20 cellular contexts compared by ENCODE assay signal in genomic region chr2:217924346-217924901, GRCh38.
DNase-seq lines count a peak whose midpoint lies in the region; ATAC-seq and TF ChIP-seq lines count a peak whose summit lies in the region.
"Had no signal": no experiment of that assay in that cellular context is flagged by ENCODE, and none has a peak within 500 bp of the region (broad histone marks: within the 10 kb centered on the region; RNA-seq: fewer than 3 reads in every experiment).

No MANE protein-coding gene starts in this region.

- peak overlapping the region in 3 of 4 donors; percentile 9 to 84 (median 83) for H3K27ac ChIP-seq in body of pancreas
- H3K27ac ChIP-seq in hepatocyte: peak overlapping the region; percentile 2
- H3K27ac ChIP-seq in prostate gland: peak overlapping the region; percentile 91 to 92
- peak overlapping the region; percentile 85 to 95 (median 89) for H3K27ac ChIP-seq in transverse colon
- no peak overlapping the region for H3K27ac ChIP-seq in CD8-positive, alpha-beta T cell (ENCODE audit: low read depth, low read length)

- H3K9me3 ChIP-seq in body of pancreas (no peaks in the 10 kb centered on the region), hepatocyte (ENCODE audit: low read depth) (no peaks in the 10 kb centered on the region), prostate gland (no peaks in the 10 kb centered on the region), transverse colon (no peaks in the 10 kb centered on the region)
- no peaks in the 10 kb centered on the region for H3K9me3 ChIP-seq in CD8-positive, alpha-beta T cell (ENCODE audit: low read length)
- H3K9me3 ChIP-seq: Caco-2, HAP-1 had no signal

- no peak overlapping the region for H3K4me2 ChIP-seq in hepatocyte

- H3K27ac Mint-ChIP-seq in CD8-positive, alpha-beta T cell: no peak overlapping the region
- H3K27ac Mint-ChIP-seq: dendritic cell treated with granulocyte-macrophage colony-stimulating factor and Interleukin-4, amounts not matched to agents 40 ng/mL and 50 ng/mL, for 4 days; IgD-negative memory B cell; naive thymus-derived CD8-positive, alpha-beta T cell; stimulated activated memory B cell treated with anti-CD40 and anti-IgM and Interleukin-4, amounts not matched to agents 10 μg/mL and 1 μg/mL and 100 μg/mL, for 72 hours had no signal

- no peak for TF ChIP-seq CTCF in body of pancreas (IDR thresholded peaks at IDR 0.05)
- TF ChIP-seq CTCF in hepatocyte (IDR thresholded peaks at IDR 0.05; ENCODE audit: poor library complexity): no peak
- no peak for TF ChIP-seq CTCF in prostate gland (IDR thresholded peaks at IDR 0.05)
- no peak for TF ChIP-seq CTCF in transverse colon (IDR thresholded peaks at IDR 0.05)
- TF ChIP-seq CTCF in CD8-positive, alpha-beta T cell (IDR thresholded peaks at IDR 0.05): no peak

- no peak overlapping the region for H3K4me3 Mint-ChIP-seq in CD8-positive, alpha-beta T cell
- H3K4me3 Mint-ChIP-seq: dendritic cell treated with granulocyte-macrophage colony-stimulating factor and Interleukin-4, amounts not matched to agents 40 ng/mL and 50 ng/mL, for 4 days; IgD-negative memory B cell; naive thymus-derived CD8-positive, alpha-beta T cell; stimulated activated memory B cell treated with anti-CD40 and anti-IgM and Interleukin-4, amounts not matched to agents 10 μg/mL and 1 μg/mL and 100 μg/mL, for 72 hours had no signal

- H3K27me3 ChIP-seq in body of pancreas: no peaks in the 10 kb centered on the region
- H3K27me3 ChIP-seq in hepatocyte: no peaks in the 10 kb centered on the region
- no peaks in the 10 kb centered on the region for H3K27me3 ChIP-seq in prostate gland (replicated peaks; ENCODE audit: insufficient read depth)
- H3K27me3 ChIP-seq in transverse colon: no peaks in the 10 kb centered on the region
- H3K27me3 ChIP-seq in CD8-positive, alpha-beta T cell (ENCODE audit: insufficient read depth, low read length): no peaks in the 10 kb centered on the region

- H3K4me1 Mint-ChIP-seq in CD8-positive, alpha-beta T cell (ENCODE audit: low read depth): no peaks in the 10 kb centered on the region
- H3K4me1 Mint-ChIP-seq: naive thymus-derived CD8-positive, alpha-beta T cell had no signal

- H3K4me1 ChIP-seq in body of pancreas (peaks cover 92% of the 10 kb centered on the region), hepatocyte (ENCODE audit: insufficient read depth) (peaks cover 70% of the 10 kb centered on the region), prostate gland (replicated peaks) (peaks cover 43% of the 10 kb centered on the region), transverse colon (peaks cover 44 to 89% (median 56%) of the 10 kb centered on the region in 4 donors)
- no peaks in the 10 kb centered on the region for H3K4me1 ChIP-seq in CD8-positive, alpha-beta T cell (ENCODE audit: insufficient read depth, low read length)
- H3K4me1 ChIP-seq: HAP-1 had no signal

- H3K36me3 ChIP-seq in body of pancreas (replicated peaks in 1 of 2; ENCODE audit: insufficient read depth in 1 of 2, low read depth in 2 of 2): no peaks in the 10 kb centered on the region
- H3K36me3 ChIP-seq in hepatocyte (replicated peaks; ENCODE audit: insufficient read depth, low read depth): no peaks in the 10 kb centered on the region
- H3K36me3 ChIP-seq in prostate gland: no peaks in the 10 kb centered on the region
- H3K36me3 ChIP-seq in transverse colon: no peaks in the 10 kb centered on the region
- H3K36me3 ChIP-seq in CD8-positive, alpha-beta T cell (ENCODE audit: insufficient read depth, low read length): no peaks in the 10 kb centered on the region
- H3K36me3 ChIP-seq: HAP-1 had no signal

- no peaks in the 10 kb centered on the region for H3K9me2 ChIP-seq in hepatocyte (replicated peaks; ENCODE audit: insufficient read depth)

- in situ Hi-C loops in transverse colon (cut with MboI; ENCODE audit: low pct_ligation_motif_present in 1 of 4, low pct_unique_long_range_greater_than_20kb in 1 of 4, low sequenced_read_pairs in 3 of 4): no loop called here

- TF ChIP-seq POLR2A in body of pancreas (IDR thresholded peaks at IDR 0.05) (no peak), prostate gland (IDR thresholded peaks at IDR 0.05) (no peak), transverse colon (IDR thresholded peaks at IDR 0.05) (no peak)

- H4K20me1 ChIP-seq in hepatocyte (ENCODE audit: insufficient read depth, poor library complexity, severe bottlenecking): peaks cover 13% of the 10 kb centered on the region

- POLR2A ChIA-PET in CD8-positive, alpha-beta T cell (lab: Charles Lee): no interaction called here

- 76 to 80% methylated on average over 5 of the region's 5 CpGs for WGBS in body of pancreas, 2 donors
- WGBS in hepatocyte (ENCODE audit: low lambda C conversion rate, missing lambda C conversion rate): 77% methylated on average over 5 of the region's 5 CpGs
- WGBS in prostate gland: 80% methylated on average over 5 of the region's 5 CpGs
- 61 to 64% methylated on average over 3 to 5 of the region's 5 CpGs for WGBS in transverse colon (ENCODE audit: low coverage in 1 of 2), 2 donors

- no peaks in the 10 kb centered on the region for H3K27me3 Mint-ChIP-seq in CD8-positive, alpha-beta T cell (ENCODE audit: low read depth)
- H3K27me3 Mint-ChIP-seq: naive thymus-derived CD8-positive, alpha-beta T cell had no signal

- H2AFZ ChIP-seq in hepatocyte: no peak overlapping the region

- TF ChIP-seq EP300 in transverse colon (IDR thresholded peaks at IDR 0.05; ENCODE audit: low read depth): no peak

- CTCF ChIA-PET in CD8-positive, alpha-beta T cell (lab: Charles Lee): no interaction called here

- H3K36me3 Mint-ChIP-seq in CD8-positive, alpha-beta T cell: no peaks in the 10 kb centered on the region
- H3K36me3 Mint-ChIP-seq: naive thymus-derived CD8-positive, alpha-beta T cell; stimulated activated memory B cell treated with anti-CD40 and anti-IgM and Interleukin-4, amounts not matched to agents 10 μg/mL and 1 μg/mL and 100 μg/mL, for 72 hours had no signal

- ATAC-seq in body of pancreas (no peak), HG02973 (IDR thresholded peaks at IDR 0.05; ENCODE audit: unreplicated experiment) (no peak), HG02938 (IDR thresholded peaks at IDR 0.05; ENCODE audit: unreplicated experiment) (no peak)
- no peak for ATAC-seq in CD8-positive, alpha-beta T cell
- ATAC-seq: naive thymus-derived CD8-positive, alpha-beta T cell; stimulated activated memory B cell treated with anti-CD40 and anti-IgM and Interleukin-4, amounts not matched to agents 10 μg/mL and 1 μg/mL and 100 μg/mL, for 72 hours had no signal

- intact Hi-C loops in body of pancreas (cut with DNase I): no loop called here
- intact Hi-C loops in prostate gland (cut with DNase I): no loop called here
- intact Hi-C loops in transverse colon (cut with DNase I; ENCODE audit: low total_unique reads): loop anchor here (10.0 kb wide), 1 partner anchor 50 kb away; no protein-coding TSS in a partner anchor
- intact Hi-C loops in CD8-positive, alpha-beta T cell (cut with DNase I, micrococcal nuclease): no loop called here

- no peaks in the 10 kb centered on the region for H3K9me3 Mint-ChIP-seq in CD8-positive, alpha-beta T cell
- H3K9me3 Mint-ChIP-seq: dendritic cell treated with granulocyte-macrophage colony-stimulating factor and Interleukin-4, amounts not matched to agents 40 ng/mL and 50 ng/mL, for 4 days; IgD-negative memory B cell; naive thymus-derived CD8-positive, alpha-beta T cell; stimulated activated memory B cell treated with anti-CD40 and anti-IgM and Interleukin-4, amounts not matched to agents 10 μg/mL and 1 μg/mL and 100 μg/mL, for 72 hours had no signal

- H3K4me3 ChIP-seq in body of pancreas: no peak overlapping the region
- no peak overlapping the region for H3K4me3 ChIP-seq in hepatocyte
- H3K4me3 ChIP-seq in prostate gland: no peak overlapping the region
- no peak overlapping the region for H3K4me3 ChIP-seq in transverse colon
- no peak overlapping the region for H3K4me3 ChIP-seq in CD8-positive, alpha-beta T cell (ENCODE audit: low read depth, low read length)
- H3K4me3 ChIP-seq: HAP-1 had no signal

- peaks cover 69% of the 10 kb centered on the region for H3K79me2 ChIP-seq in hepatocyte

- DNase-seq in body of pancreas (no peak), hepatocyte (ENCODE audit: low spot score) (no peak), prostate gland (ENCODE audit: low spot score) (no peak), transverse colon (no peak), HuH-7.5 (ENCODE audit: low spot score) (no peak)
- no peak for DNase-seq in CD8-positive, alpha-beta T cell
- DNase-seq: activated CD4-positive, alpha-beta T cell treated with anti-CD3 and anti-CD28 coated beads for 48 hours; activated CD8-positive, alpha-beta memory T cell treated with anti-CD3 and anti-CD28 coated beads, Interleukin-2, amount 50 U/mL, for 4 hours; activated naive CD4-positive, alpha-beta T cell treated with Interleukin-2 at 50 U/mL for 16 hours; Caco-2; naive thymus-derived CD8-positive, alpha-beta T cell; NCI-H1930; RPMI8226; stimulated activated CD4-positive, alpha-beta T cell treated with anti-CD3 and anti-CD28 coated beads, Interleukin-12 subunit alpha, Interleukin-12 subunit beta, amount 100 ng/mL, for 4 hours had no signal
